ENCODE assay signal across 1 cellular context in the genomic region with DNA sequence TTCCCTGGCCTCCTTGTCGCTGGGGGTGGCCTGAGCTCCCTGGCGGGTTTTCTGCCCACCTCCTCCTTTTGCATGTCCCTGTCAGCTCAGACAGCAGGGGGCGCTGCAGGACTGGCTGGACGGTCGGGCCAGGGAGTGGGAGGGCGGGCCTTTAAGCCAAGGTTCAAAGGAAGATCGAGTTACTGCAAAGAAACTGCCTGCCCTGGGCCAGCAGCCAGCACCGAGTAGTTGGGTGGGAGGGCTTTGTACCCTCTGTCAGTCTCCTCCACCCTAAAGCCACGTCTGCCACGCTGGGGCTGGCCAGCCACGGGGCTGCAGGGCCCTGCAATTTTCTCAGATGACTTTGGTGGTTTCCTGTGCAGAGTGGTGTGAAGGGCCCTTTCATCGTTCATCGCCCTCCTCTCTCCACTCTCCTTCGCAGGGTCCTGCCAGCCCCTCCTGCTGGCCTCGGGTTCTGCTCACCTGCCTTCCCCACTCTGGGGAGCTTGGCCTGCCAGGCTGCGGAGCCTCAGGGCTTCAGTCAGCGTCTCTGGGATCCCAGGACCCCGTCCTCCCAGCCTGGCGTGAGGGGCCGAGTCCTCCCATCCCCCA.
A peak's percentile ranks its signal among the peaks of the same experiment; 100 is the strongest.
TF ChIP-seq lines count a peak whose summit lies in the region.

No MANE protein-coding gene starts in this region.

TF ChIP-seq in HepG2, 621 proteins besides CTCF, POLR2A, EP300 and RAD21 (continued from another document and continues in another):
- TF ChIP-seq, protein P1, sequence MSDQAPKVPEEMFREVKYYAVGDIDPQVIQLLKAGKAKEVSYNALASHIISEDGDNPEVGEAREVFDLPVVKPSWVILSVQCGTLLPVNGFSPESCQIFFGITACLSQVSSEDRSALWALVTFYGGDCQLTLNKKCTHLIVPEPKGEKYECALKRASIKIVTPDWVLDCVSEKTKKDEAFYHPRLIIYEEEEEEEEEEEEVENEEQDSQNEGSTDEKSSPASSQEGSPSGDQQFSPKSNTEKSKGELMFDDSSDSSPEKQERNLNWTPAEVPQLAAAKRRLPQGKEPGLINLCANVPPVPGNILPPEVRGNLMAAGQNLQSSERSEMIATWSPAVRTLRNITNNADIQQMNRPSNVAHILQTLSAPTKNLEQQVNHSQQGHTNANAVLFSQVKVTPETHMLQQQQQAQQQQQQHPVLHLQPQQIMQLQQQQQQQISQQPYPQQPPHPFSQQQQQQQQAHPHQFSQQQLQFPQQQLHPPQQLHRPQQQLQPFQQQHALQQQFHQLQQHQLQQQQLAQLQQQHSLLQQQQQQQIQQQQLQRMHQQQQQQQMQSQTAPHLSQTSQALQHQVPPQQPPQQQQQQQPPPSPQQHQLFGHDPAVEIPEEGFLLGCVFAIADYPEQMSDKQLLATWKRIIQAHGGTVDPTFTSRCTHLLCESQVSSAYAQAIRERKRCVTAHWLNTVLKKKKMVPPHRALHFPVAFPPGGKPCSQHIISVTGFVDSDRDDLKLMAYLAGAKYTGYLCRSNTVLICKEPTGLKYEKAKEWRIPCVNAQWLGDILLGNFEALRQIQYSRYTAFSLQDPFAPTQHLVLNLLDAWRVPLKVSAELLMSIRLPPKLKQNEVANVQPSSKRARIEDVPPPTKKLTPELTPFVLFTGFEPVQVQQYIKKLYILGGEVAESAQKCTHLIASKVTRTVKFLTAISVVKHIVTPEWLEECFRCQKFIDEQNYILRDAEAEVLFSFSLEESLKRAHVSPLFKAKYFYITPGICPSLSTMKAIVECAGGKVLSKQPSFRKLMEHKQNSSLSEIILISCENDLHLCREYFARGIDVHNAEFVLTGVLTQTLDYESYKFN (CRISPR knock-in tag; conservative IDR thresholded peaks at IDR 0.05): peak; percentile 52
- TF ChIP-seq ZNF343 (CRISPR knock-in tag; IDR thresholded peaks at IDR 0.05) (0 out of 2 replicates have a peak, but pooled peaks have one; percentile 29), ZNF331 (CRISPR knock-in tag; IDR thresholded peaks at IDR 0.05) (0 out of 2 replicates have a peak, but pooled peaks have one; percentile 45), ELF3 (CRISPR knock-in tag; IDR thresholded peaks at IDR 0.05) (peak; percentile 57; the same call in 1 of the 2 replicates), ZNF530 (CRISPR knock-in tag; IDR thresholded peaks at IDR 0.05; ENCODE audit: low read depth) (no peak), ZSCAN12 (CRISPR knock-in tag; IDR thresholded peaks at IDR 0.05) (0 out of 2 replicates have a peak, but pooled peaks have one; percentile 16), TARDBP (CRISPR knock-in tag; IDR thresholded peaks at IDR 0.05) (peak; percentile 60; the same call in 1 of the 2 replicates), ZNF446 (CRISPR knock-in tag; IDR thresholded peaks at IDR 0.05) (no peak), NFIB (CRISPR knock-in tag; IDR thresholded peaks at IDR 0.05; ENCODE audit: borderline replicate concordance) (no peak), POGZ (CRISPR knock-in tag; IDR thresholded peaks at IDR 0.05) (0 out of 2 replicates have a peak, but pooled peaks have one; percentile 32), ZFP37 (CRISPR knock-in tag; IDR thresholded peaks at IDR 0.05; ENCODE audit: borderline replicate concordance) (no peak), ZNF709 (CRISPR knock-in tag; IDR thresholded peaks at IDR 0.05) (no peak), ZNF605 (CRISPR knock-in tag; IDR thresholded peaks at IDR 0.05) (peak; percentile 83), ISL2 (CRISPR knock-in tag; IDR thresholded peaks at IDR 0.05) (peak; percentile 67; the same call in 1 of the 2 replicates), ATRX (CRISPR knock-in tag; IDR thresholded peaks at IDR 0.05; ENCODE audit: borderline replicate concordance) (no peak), ZNF567 (CRISPR knock-in tag; IDR thresholded peaks at IDR 0.05; ENCODE audit: borderline replicate concordance) (peak; percentile 76; the same call in 1 of the 2 replicates), RBM39 (IDR thresholded peaks at IDR 0.05; ENCODE audit: low read depth, low read length, poor library complexity, severe bottlenecking) (peak; percentile 59), ZNF703 (CRISPR knock-in tag; IDR thresholded peaks at IDR 0.05; ENCODE audit: borderline replicate concordance) (no peak), SIX4 (CRISPR knock-in tag; IDR thresholded peaks at IDR 0.05) (peak; percentile 85), ZNF121 (CRISPR knock-in tag; IDR thresholded peaks at IDR 0.05) (peak; percentile 15; the same call in 1 of the 2 replicates), FOXK1 (CRISPR knock-in tag; IDR thresholded peaks at IDR 0.05; ENCODE audit: borderline replicate concordance, low read depth) (no peak), YEATS2 (CRISPR knock-in tag; IDR thresholded peaks at IDR 0.05; ENCODE audit: borderline replicate concordance) (peak; percentile 54; the same call in 1 of the 2 replicates), ZFP90 (CRISPR knock-in tag; IDR thresholded peaks at IDR 0.05; ENCODE audit: borderline replicate concordance) (peak; percentile 75; the same call in 1 of the 2 replicates), HMGXB3 (CRISPR knock-in tag; IDR thresholded peaks at IDR 0.05; ENCODE audit: borderline replicate concordance) (no peak), SKI (IDR thresholded peaks at IDR 0.05; ENCODE audit: partially characterized antibody) (peak; percentile 9), TSC22D2 (CRISPR knock-in tag; IDR thresholded peaks at IDR 0.05; ENCODE audit: borderline replicate concordance) (peak; percentile 65; the same call in 1 of the 2 replicates), MAFF (IDR thresholded peaks at IDR 0.05; ENCODE audit: low read depth, low read length) (no peak), NR2C2 (CRISPR knock-in tag; IDR thresholded peaks at IDR 0.05; ENCODE audit: borderline replicate concordance) (peak; percentile 57; the same call in 1 of the 2 replicates), KLF6 (CRISPR knock-in tag; IDR thresholded peaks at IDR 0.05) (no peak), ZNF629 (CRISPR knock-in tag; conservative IDR thresholded peaks at IDR 0.05) (no peak), ETV5 (CRISPR knock-in tag; IDR thresholded peaks at IDR 0.05; ENCODE audit: borderline replicate concordance) (peak; percentile 33; the same call in 1 of the 2 replicates), SATB2 (CRISPR knock-in tag; IDR thresholded peaks at IDR 0.05) (no peak), RXRB (CRISPR knock-in tag; IDR thresholded peaks at IDR 0.05; ENCODE audit: borderline replicate concordance) (peak; percentile 76), TEAD3 (CRISPR knock-in tag; optimal IDR thresholded peaks at IDR 0.05; ENCODE audit: borderline replicate concordance) (peak; percentile 34), MIXL1 (CRISPR knock-in tag; IDR thresholded peaks at IDR 0.05) (peak; percentile 34; the same call in 1 of the 2 replicates), ZEB1 (IDR thresholded peaks at IDR 0.05; ENCODE audit: insufficient replicate concordance, low read depth) (no peak), SALL1 (CRISPR knock-in tag; IDR thresholded peaks at IDR 0.05) (peak; percentile 86), GATAD1 (CRISPR knock-in tag; IDR thresholded peaks at IDR 0.05) (peak; percentile 68), ZSCAN21 (CRISPR knock-in tag; IDR thresholded peaks at IDR 0.05; ENCODE audit: borderline replicate concordance) (no peak), KDM3A (CRISPR knock-in tag; IDR thresholded peaks at IDR 0.05; ENCODE audit: low read depth) (peak; percentile 83), SOX5 (CRISPR knock-in tag; IDR thresholded peaks at IDR 0.05; ENCODE audit: borderline replicate concordance) (0 out of 2 replicates have a peak, but pooled peaks have one; percentile 16), AGO2 (optimal IDR thresholded peaks at IDR 0.05; ENCODE audit: low read depth, low read length) (no peak), HNRNPUL1 (IDR thresholded peaks at IDR 0.05; ENCODE audit: low read depth, low read length) (no peak), KDM5B (CRISPR knock-in tag; IDR thresholded peaks at IDR 0.05; ENCODE audit: borderline replicate concordance) (peak; percentile 45; the same call in 1 of the 2 replicates), PITX1 (CRISPR knock-in tag; IDR thresholded peaks at IDR 0.05) (peak; percentile 86; the same call in 1 of the 2 replicates)
- TF ChIP-seq, protein P2, sequence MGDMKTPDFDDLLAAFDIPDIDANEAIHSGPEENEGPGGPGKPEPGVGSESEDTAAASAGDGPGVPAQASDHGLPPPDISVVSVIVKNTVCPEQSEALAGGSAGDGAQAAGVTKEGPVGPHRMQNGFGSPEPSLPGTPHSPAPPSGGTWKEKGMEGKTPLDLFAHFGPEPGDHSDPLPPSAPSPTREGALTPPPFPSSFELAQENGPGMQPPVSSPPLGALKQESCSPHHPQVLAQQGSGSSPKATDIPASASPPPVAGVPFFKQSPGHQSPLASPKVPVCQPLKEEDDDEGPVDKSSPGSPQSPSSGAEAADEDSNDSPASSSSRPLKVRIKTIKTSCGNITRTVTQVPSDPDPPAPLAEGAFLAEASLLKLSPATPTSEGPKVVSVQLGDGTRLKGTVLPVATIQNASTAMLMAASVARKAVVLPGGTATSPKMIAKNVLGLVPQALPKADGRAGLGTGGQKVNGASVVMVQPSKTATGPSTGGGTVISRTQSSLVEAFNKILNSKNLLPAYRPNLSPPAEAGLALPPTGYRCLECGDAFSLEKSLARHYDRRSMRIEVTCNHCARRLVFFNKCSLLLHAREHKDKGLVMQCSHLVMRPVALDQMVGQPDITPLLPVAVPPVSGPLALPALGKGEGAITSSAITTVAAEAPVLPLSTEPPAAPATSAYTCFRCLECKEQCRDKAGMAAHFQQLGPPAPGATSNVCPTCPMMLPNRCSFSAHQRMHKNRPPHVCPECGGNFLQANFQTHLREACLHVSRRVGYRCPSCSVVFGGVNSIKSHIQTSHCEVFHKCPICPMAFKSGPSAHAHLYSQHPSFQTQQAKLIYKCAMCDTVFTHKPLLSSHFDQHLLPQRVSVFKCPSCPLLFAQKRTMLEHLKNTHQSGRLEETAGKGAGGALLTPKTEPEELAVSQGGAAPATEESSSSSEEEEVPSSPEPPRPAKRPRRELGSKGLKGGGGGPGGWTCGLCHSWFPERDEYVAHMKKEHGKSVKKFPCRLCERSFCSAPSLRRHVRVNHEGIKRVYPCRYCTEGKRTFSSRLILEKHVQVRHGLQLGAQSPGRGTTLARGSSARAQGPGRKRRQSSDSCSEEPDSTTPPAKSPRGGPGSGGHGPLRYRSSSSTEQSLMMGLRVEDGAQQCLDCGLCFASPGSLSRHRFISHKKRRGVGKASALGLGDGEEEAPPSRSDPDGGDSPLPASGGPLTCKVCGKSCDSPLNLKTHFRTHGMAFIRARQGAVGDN (CRISPR knock-in tag; IDR thresholded peaks at IDR 0.05): peak; percentile 73
- TF ChIP-seq, protein P3, sequence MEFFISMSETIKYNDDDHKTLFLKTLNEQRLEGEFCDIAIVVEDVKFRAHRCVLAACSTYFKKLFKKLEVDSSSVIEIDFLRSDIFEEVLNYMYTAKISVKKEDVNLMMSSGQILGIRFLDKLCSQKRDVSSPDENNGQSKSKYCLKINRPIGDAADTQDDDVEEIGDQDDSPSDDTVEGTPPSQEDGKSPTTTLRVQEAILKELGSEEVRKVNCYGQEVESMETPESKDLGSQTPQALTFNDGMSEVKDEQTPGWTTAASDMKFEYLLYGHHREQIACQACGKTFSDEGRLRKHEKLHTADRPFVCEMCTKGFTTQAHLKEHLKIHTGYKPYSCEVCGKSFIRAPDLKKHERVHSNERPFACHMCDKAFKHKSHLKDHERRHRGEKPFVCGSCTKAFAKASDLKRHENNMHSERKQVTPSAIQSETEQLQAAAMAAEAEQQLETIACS (CRISPR knock-in tag; IDR thresholded peaks at IDR 0.05): no peak
- TF ChIP-seq, protein P4, sequence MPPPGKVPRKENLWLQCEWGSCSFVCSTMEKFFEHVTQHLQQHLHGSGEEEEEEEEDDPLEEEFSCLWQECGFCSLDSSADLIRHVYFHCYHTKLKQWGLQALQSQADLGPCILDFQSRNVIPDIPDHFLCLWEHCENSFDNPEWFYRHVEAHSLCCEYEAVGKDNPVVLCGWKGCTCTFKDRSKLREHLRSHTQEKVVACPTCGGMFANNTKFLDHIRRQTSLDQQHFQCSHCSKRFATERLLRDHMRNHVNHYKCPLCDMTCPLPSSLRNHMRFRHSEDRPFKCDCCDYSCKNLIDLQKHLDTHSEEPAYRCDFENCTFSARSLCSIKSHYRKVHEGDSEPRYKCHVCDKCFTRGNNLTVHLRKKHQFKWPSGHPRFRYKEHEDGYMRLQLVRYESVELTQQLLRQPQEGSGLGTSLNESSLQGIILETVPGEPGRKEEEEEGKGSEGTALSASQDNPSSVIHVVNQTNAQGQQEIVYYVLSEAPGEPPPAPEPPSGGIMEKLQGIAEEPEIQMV (CRISPR knock-in tag; IDR thresholded peaks at IDR 0.05; ENCODE audit: low read depth): peak; percentile 39; the same call in 1 of the 2 replicates
- TF ChIP-seq, protein P5, sequence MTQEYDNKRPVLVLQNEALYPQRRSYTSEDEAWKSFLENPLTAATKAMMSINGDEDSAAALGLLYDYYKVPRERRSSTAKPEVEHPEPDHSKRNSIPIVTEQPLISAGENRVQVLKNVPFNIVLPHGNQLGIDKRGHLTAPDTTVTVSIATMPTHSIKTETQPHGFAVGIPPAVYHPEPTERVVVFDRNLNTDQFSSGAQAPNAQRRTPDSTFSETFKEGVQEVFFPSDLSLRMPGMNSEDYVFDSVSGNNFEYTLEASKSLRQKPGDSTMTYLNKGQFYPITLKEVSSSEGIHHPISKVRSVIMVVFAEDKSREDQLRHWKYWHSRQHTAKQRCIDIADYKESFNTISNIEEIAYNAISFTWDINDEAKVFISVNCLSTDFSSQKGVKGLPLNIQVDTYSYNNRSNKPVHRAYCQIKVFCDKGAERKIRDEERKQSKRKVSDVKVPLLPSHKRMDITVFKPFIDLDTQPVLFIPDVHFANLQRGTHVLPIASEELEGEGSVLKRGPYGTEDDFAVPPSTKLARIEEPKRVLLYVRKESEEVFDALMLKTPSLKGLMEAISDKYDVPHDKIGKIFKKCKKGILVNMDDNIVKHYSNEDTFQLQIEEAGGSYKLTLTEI (CRISPR knock-in tag; conservative IDR thresholded peaks at IDR 0.05): no peak
